In the genomic region with DNA sequence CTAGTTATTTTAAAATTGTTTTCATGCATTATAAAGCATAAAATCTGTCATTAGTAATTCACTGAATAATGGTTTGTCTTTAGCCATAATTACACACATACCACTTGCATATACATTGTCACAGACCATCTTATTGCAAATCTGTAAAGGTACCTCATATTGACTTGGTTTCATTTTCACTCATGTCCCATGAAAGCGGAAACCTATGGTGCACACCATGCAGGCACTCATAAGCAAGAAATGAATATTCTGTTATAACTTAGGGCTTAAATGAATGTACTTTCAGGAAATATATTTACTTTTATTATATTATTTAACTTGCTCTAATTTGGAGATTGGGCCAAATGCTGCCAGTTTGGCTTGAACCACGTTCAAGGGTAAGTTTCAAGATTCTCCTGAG, we compare ENCODE assay signal across 1 cellular context.
TF ChIP-seq lines count a peak whose summit lies in the region.

No MANE protein-coding gene starts in this region.

TF ChIP-seq in GM12878, 131 proteins besides CTCF, POLR2A, EP300 and RAD21 (continued from another document and continues in another):
- TF ChIP-seq, protein P1, sequence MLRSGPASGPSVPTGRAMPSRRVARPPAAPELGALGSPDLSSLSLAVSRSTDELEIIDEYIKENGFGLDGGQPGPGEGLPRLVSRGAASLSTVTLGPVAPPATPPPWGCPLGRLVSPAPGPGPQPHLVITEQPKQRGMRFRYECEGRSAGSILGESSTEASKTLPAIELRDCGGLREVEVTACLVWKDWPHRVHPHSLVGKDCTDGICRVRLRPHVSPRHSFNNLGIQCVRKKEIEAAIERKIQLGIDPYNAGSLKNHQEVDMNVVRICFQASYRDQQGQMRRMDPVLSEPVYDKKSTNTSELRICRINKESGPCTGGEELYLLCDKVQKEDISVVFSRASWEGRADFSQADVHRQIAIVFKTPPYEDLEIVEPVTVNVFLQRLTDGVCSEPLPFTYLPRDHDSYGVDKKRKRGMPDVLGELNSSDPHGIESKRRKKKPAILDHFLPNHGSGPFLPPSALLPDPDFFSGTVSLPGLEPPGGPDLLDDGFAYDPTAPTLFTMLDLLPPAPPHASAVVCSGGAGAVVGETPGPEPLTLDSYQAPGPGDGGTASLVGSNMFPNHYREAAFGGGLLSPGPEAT (IDR thresholded peaks at IDR 0.05; ENCODE audit: low read depth), result peak; percentile 41; the same call in 1 of the 2 replicates
- TF ChIP-seq, protein P2, sequence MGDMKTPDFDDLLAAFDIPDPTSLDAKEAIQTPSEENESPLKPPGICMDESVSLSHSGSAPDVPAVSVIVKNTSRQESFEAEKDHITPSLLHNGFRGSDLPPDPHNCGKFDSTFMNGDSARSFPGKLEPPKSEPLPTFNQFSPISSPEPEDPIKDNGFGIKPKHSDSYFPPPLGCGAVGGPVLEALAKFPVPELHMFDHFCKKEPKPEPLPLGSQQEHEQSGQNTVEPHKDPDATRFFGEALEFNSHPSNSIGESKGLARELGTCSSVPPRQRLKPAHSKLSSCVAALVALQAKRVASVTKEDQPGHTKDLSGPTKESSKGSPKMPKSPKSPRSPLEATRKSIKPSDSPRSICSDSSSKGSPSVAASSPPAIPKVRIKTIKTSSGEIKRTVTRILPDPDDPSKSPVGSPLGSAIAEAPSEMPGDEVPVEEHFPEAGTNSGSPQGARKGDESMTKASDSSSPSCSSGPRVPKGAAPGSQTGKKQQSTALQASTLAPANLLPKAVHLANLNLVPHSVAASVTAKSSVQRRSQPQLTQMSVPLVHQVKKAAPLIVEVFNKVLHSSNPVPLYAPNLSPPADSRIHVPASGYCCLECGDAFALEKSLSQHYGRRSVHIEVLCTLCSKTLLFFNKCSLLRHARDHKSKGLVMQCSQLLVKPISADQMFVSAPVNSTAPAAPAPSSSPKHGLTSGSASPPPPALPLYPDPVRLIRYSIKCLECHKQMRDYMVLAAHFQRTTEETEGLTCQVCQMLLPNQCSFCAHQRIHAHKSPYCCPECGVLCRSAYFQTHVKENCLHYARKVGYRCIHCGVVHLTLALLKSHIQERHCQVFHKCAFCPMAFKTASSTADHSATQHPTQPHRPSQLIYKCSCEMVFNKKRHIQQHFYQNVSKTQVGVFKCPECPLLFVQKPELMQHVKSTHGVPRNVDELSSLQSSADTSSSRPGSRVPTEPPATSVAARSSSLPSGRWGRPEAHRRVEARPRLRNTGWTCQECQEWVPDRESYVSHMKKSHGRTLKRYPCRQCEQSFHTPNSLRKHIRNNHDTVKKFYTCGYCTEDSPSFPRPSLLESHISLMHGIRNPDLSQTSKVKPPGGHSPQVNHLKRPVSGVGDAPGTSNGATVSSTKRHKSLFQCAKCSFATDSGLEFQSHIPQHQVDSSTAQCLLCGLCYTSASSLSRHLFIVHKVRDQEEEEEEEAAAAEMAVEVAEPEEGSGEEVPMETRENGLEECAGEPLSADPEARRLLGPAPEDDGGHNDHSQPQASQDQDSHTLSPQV (IDR thresholded peaks at IDR 0.05), result no peak
- no peak for TF ChIP-seq RELA (IDR thresholded peaks at IDR 0.05; ENCODE audit: borderline replicate concordance, partially characterized antibody)
- peak; percentile 66 for TF ChIP-seq IKZF1 (conservative IDR thresholded peaks at IDR 0.05)
- TF ChIP-seq, protein P3, sequence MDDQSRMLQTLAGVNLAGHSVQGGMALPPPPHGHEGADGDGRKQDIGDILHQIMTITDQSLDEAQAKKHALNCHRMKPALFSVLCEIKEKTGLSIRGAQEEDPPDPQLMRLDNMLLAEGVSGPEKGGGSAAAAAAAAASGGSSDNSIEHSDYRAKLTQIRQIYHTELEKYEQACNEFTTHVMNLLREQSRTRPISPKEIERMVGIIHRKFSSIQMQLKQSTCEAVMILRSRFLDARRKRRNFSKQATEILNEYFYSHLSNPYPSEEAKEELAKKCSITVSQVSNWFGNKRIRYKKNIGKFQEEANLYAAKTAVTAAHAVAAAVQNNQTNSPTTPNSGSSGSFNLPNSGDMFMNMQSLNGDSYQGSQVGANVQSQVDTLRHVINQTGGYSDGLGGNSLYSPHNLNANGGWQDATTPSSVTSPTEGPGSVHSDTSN (IDR thresholded peaks at IDR 0.05; ENCODE audit: insufficient replicate concordance, low read depth, low read length), result no peak
- no peak for TF ChIP-seq SMARCA5 (IDR thresholded peaks at IDR 0.05)
- peak; percentile 67; the same call in 1 of the 2 replicates for TF ChIP-seq PML (IDR thresholded peaks at IDR 0.05; ENCODE audit: low read length)
- no peak for TF ChIP-seq SIX5 (IDR thresholded peaks at IDR 0.05; ENCODE audit: low read depth, low read length, severe bottlenecking)
- no peak for TF ChIP-seq NFXL1 (IDR thresholded peaks at IDR 0.05; ENCODE audit: borderline replicate concordance)
- peak; percentile 76; the same call in 1 of the 2 replicates for TF ChIP-seq MTA3 (IDR thresholded peaks at IDR 0.05; ENCODE audit: borderline replicate concordance, low read length)
- peak; percentile 92 for TF ChIP-seq IRF4 (IDR thresholded peaks at IDR 0.05; ENCODE audit: low read depth, low read length)
- TF ChIP-seq CBFB (IDR thresholded peaks at IDR 0.05; ENCODE audit: low read depth), result no peak
- no peak for TF ChIP-seq NR2C2 (IDR thresholded peaks at IDR 0.05; ENCODE audit: borderline replicate concordance, control insufficient read depth, insufficient read length, low read depth)
- TF ChIP-seq, protein P4, sequence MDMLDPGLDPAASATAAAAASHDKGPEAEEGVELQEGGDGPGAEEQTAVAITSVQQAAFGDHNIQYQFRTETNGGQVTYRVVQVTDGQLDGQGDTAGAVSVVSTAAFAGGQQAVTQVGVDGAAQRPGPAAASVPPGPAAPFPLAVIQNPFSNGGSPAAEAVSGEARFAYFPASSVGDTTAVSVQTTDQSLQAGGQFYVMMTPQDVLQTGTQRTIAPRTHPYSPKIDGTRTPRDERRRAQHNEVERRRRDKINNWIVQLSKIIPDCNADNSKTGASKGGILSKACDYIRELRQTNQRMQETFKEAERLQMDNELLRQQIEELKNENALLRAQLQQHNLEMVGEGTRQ (IDR thresholded peaks at IDR 0.05; ENCODE audit: borderline replicate concordance, low read depth, low read length), result no peak
- no peak for TF ChIP-seq SIN3A (IDR thresholded peaks at IDR 0.05; ENCODE audit: low read depth, low read length)
- peak; percentile 33 to 46; a peak in 1 of 4 replicates for TF ChIP-seq BHLHE40 (IDR thresholded peaks at IDR 0.05; ENCODE audit: borderline replicate concordance in 1 of 2, low read depth in 2 of 2, low read length in 1 of 2)
- TF ChIP-seq, protein P5, sequence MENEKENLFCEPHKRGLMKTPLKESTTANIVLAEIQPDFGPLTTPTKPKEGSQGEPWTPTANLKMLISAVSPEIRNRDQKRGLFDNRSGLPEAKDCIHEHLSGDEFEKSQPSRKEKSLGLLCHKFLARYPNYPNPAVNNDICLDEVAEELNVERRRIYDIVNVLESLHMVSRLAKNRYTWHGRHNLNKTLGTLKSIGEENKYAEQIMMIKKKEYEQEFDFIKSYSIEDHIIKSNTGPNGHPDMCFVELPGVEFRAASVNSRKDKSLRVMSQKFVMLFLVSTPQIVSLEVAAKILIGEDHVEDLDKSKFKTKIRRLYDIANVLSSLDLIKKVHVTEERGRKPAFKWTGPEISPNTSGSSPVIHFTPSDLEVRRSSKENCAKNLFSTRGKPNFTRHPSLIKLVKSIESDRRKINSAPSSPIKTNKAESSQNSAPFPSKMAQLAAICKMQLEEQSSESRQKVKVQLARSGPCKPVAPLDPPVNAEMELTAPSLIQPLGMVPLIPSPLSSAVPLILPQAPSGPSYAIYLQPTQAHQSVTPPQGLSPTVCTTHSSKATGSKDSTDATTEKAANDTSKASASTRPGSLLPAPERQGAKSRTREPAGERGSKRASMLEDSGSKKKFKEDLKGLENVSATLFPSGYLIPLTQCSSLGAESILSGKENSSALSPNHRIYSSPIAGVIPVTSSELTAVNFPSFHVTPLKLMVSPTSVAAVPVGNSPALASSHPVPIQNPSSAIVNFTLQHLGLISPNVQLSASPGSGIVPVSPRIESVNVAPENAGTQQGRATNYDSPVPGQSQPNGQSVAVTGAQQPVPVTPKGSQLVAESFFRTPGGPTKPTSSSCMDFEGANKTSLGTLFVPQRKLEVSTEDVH (IDR thresholded peaks at IDR 0.05; ENCODE audit: low read depth, partially characterized antibody), result no peak
- TF ChIP-seq POLR2AphosphoS5 (IDR thresholded peaks at IDR 0.05; ENCODE audit: low read length), result no peak
- TF ChIP-seq YBX1 (IDR thresholded peaks at IDR 0.05), result no peak
- TF ChIP-seq, protein P6, sequence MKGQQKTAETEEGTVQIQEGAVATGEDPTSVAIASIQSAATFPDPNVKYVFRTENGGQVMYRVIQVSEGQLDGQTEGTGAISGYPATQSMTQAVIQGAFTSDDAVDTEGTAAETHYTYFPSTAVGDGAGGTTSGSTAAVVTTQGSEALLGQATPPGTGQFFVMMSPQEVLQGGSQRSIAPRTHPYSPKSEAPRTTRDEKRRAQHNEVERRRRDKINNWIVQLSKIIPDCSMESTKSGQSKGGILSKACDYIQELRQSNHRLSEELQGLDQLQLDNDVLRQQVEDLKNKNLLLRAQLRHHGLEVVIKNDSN (IDR thresholded peaks at IDR 0.05; ENCODE audit: borderline replicate concordance, extremely low read length, insufficient read depth, low read depth, low read length), result no peak
- TF ChIP-seq EGR1 (IDR thresholded peaks at IDR 0.05; ENCODE audit: borderline replicate concordance in 1 of 2, low read depth in 2 of 2, low read length in 2 of 2), result no peak
- TF ChIP-seq, protein P7, sequence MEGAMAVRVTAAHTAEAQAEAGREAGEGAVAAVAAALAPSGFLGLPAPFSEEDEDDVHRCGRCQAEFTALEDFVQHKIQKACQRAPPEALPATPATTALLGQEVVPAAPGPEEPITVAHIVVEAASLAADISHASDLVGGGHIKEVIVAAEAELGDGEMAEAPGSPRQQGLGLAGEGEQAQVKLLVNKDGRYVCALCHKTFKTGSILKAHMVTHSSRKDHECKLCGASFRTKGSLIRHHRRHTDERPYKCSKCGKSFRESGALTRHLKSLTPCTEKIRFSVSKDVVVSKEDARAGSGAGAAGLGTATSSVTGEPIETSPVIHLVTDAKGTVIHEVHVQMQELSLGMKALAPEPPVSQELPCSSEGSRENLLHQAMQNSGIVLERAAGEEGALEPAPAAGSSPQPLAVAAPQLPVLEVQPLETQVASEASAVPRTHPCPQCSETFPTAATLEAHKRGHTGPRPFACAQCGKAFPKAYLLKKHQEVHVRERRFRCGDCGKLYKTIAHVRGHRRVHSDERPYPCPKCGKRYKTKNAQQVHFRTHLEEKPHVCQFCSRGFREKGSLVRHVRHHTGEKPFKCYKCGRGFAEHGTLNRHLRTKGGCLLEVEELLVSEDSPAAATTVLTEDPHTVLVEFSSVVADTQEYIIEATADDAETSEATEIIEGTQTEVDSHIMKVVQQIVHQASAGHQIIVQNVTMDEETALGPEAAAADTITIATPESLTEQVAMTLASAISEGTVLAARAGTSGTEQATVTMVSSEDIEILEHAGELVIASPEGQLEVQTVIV (IDR thresholded peaks at IDR 0.05; ENCODE audit: borderline replicate concordance, partially characterized antibody), result no peak
- peak in 1 of 2 experiments; percentile 62; a peak in 1 of 4 replicates for TF ChIP-seq CEBPB (IDR thresholded peaks at IDR 0.05; ENCODE audit: borderline replicate concordance in 1 of 2, low read depth in 2 of 2, low read length in 2 of 2)
- TF ChIP-seq, protein P8, sequence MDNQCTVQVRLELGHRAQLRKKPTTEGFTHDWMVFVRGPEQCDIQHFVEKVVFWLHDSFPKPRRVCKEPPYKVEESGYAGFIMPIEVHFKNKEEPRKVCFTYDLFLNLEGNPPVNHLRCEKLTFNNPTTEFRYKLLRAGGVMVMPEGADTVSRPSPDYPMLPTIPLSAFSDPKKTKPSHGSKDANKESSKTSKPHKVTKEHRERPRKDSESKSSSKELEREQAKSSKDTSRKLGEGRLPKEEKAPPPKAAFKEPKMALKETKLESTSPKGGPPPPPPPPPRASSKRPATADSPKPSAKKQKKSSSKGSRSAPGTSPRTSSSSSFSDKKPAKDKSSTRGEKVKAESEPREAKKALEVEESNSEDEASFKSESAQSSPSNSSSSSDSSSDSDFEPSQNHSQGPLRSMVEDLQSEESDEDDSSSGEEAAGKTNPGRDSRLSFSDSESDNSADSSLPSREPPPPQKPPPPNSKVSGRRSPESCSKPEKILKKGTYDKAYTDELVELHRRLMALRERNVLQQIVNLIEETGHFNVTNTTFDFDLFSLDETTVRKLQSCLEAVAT (IDR thresholded peaks at IDR 0.05), result 0 out of 2 replicates have a peak, but pooled peaks have one; percentile 4
- TF ChIP-seq RFX5 (IDR thresholded peaks at IDR 0.05; ENCODE audit: low read depth, low read length), result no peak
- peak; percentile 86; the same call in 1 of the 2 replicates for TF ChIP-seq STAT3 (IDR thresholded peaks at IDR 0.05; ENCODE audit: low read depth, low read length)
- no peak for TF ChIP-seq RAD51 (IDR thresholded peaks at IDR 0.05)
- TF ChIP-seq BMI1 (IDR thresholded peaks at IDR 0.05; ENCODE audit: borderline replicate concordance), result no peak; the same call in 1 of the 2 replicates
- TF ChIP-seq FOXM1 (IDR thresholded peaks at IDR 0.05; ENCODE audit: low read depth, low read length), result peak; percentile 88
- TF ChIP-seq, protein P9, sequence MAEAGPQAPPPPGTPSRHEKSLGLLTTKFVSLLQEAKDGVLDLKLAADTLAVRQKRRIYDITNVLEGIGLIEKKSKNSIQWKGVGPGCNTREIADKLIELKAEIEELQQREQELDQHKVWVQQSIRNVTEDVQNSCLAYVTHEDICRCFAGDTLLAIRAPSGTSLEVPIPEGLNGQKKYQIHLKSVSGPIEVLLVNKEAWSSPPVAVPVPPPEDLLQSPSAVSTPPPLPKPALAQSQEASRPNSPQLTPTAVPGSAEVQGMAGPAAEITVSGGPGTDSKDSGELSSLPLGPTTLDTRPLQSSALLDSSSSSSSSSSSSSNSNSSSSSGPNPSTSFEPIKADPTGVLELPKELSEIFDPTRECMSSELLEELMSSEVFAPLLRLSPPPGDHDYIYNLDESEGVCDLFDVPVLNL (IDR thresholded peaks at IDR 0.05; ENCODE audit: low read depth, low read length), result no peak
- no peak for TF ChIP-seq HDGF (IDR thresholded peaks at IDR 0.05)
- peak; percentile 69; the same call in 1 of the 3 replicates for TF ChIP-seq POU2F2 (IDR thresholded peaks at IDR 0.05; ENCODE audit: borderline replicate concordance, low read depth, low read length)
- TF ChIP-seq KDM1A (IDR thresholded peaks at IDR 0.05; ENCODE audit: borderline replicate concordance), result no peak
- TF ChIP-seq, protein P10, sequence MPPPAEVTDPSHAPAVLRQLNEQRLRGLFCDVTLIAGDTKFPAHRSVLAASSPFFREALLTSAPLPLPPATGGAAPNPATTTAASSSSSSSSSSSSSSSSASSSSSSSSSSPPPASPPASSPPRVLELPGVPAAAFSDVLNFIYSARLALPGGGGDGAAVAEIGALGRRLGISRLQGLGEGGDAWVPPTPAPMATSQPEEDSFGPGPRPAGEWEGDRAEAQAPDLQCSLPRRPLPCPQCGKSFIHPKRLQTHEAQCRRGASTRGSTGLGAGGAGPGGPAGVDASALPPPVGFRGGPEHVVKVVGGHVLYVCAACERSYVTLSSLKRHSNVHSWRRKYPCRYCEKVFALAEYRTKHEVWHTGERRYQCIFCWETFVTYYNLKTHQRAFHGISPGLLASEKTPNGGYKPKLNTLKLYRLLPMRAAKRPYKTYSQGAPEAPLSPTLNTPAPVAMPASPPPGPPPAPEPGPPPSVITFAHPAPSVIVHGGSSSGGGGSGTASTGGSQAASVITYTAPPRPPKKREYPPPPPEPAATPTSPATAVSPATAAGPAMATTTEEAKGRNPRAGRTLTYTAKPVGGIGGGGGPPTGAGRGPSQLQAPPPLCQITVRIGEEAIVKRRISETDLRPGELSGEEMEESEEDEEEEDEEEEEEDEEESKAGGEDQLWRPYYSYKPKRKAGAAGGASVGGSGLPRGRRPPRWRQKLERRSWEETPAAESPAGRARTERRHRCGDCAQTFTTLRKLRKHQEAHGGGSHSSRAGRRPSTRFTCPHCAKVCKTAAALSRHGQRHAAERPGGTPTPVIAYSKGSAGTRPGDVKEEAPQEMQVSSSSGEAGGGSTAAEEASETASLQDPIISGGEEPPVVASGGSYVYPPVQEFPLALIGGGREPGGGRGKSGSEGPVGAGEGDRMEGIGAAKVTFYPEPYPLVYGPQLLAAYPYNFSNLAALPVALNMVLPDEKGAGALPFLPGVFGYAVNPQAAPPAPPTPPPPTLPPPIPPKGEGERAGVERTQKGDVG (CRISPR knock-in tag; IDR thresholded peaks at IDR 0.05), result no peak
- no peak for TF ChIP-seq SREBF1 (IDR thresholded peaks at IDR 0.05; ENCODE audit: low read length)
- TF ChIP-seq NFIC (IDR thresholded peaks at IDR 0.05; ENCODE audit: low read depth, low read length), result peak; percentile 99
